8 cellular contexts compared by ENCODE assay signal in the genomic region with DNA sequence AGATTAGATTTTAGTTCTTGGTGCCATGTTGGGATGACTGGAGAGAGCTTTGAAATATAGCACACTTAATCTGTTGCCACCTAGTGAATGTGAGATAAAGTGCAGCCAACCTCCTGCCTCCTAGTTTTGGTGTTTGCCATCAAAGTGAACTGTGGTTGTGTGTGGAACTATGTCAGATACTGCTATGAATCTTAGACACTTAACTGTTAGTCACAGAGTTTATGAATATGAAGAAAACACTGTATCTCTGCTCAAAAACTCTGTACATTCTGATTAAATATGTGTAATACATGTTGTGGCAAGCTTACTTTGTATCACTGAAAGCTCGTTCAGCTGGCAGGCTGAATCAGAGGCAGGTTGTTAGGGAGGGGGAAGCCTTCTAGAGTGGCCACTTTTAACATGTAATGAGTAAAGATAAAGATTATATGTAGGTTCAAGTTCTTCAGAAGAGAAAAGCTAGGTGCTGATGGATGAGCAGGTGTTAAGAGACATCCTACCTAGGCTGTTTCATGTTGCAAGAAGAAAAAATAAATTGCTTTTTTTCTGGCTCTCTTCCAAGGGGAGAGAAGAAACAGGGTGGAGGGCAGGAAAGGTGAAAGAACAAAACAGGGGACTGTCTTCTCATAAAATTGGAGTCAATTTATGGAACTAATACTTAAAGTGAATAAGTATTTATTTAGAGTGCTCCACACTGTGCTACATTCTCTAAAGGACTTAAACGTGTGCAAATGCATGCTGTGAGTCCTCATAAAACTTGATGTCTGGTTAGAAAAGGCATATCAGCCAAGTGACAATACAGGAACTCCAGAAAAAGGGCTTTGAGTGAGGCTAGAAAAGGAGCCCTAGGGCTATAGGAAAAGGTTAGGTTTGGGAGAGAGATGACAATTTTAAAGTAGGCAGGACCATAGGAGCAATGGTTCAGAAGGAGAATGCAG. TPM values are rescaled to one million over a fixed set of nuclear protein-coding genes. Genes with fewer than 3 reads are reported as not detected.
DNase-seq lines count a peak whose midpoint lies in the region; ATAC-seq and TF ChIP-seq lines count a peak whose summit lies in the region.

No MANE protein-coding gene starts in this region.

- intact Hi-C loops in dorsolateral prefrontal cortex (cut with DNase I) = no loop called here

- peaks cover 0 to 15% (median 0%) of the 10 kb centered on the region in 45 donors for H3K27me3 ChIP-seq in dorsolateral prefrontal cortex
- H3K27me3 ChIP-seq in parathyroid adenoma (ENCODE audit: control insufficient read depth, insufficient read depth, low read length) = no peaks in the 10 kb centered on the region

- no peaks in the 10 kb centered on the region for H3K36me3 ChIP-seq in parathyroid adenoma (ENCODE audit: control insufficient read depth, insufficient read depth, low read length)

- peak overlapping the region; percentile 31 for H2AFZ ChIP-seq in parathyroid adenoma

- no peaks in the 10 kb centered on the region for H3K9me3 ChIP-seq in parathyroid adenoma (ENCODE audit: control insufficient read depth, low read length)

- no peak overlapping the region for H3K4me2 ChIP-seq in parathyroid adenoma (ENCODE audit: low read length)

- H3K9ac ChIP-seq in parathyroid adenoma = no peak overlapping the region

- H3K4me3 ChIP-seq in dorsolateral prefrontal cortex (no peak overlapping the region), parathyroid adenoma (ENCODE audit: low read depth, low read length) (no peak overlapping the region)

- POLR2A ChIA-PET in GM10248 (lab: Yijun Ruan, JAX) = no interaction called here

- DNase-seq in A172 (ENCODE audit: low spot score) (peak; percentile 72), GM10248 (ENCODE audit: extremely low spot score) (no peak), NCI-H2227 (lab: John Stamatoyannopoulos, UW; ENCODE audit: unreplicated experiment) (peak; percentile 95), dorsolateral prefrontal cortex (no peak), cerebellar nuclear complex (lab: John Stamatoyannopoulos, UW) (no peak), COLO668 (lab: John Stamatoyannopoulos, UW; ENCODE audit: unreplicated experiment) (no peak)

- H3K4me1 ChIP-seq in parathyroid adenoma = no peaks in the 10 kb centered on the region

- CTCF ChIA-PET in GM10248 (lab: Yijun Ruan, JAX) = interaction anchor here (0.6 to 2.0 kb wide), 7 partner anchors 8 to 145 kb away, joined by 3 to 5 read pairs (median 3); no protein-coding TSS in a partner anchor

- H3K79me2 ChIP-seq in parathyroid adenoma = no peaks in the 10 kb centered on the region

- TF ChIP-seq CTCF in GM10248 (IDR thresholded peaks at IDR 0.05; ENCODE audit: control extremely low read depth, extremely low read depth, low read depth, missing control alignments) (peak; percentile 39), dorsolateral prefrontal cortex (IDR thresholded peaks at IDR 0.05 in 54 of 56, conservative IDR thresholded peaks at IDR 0.05 in 2 of 56; ENCODE audit: low read depth in 1 of 56, partially characterized antibody in 56 of 56) (peak in 29 of 56 donors; percentile 7 to 46 (median 26)), parathyroid adenoma (IDR thresholded peaks at IDR 0.05) (peak; percentile 65)

- H3K27ac ChIP-seq in dorsolateral prefrontal cortex (no peak overlapping the region), parathyroid adenoma (no peak overlapping the region)

- ATAC-seq in GM21381 (IDR thresholded peaks at IDR 0.05; ENCODE audit: unreplicated experiment) = no peak

RNA-seq across cellular contexts. Expression of a gene that starts 14.1 kb away (rescaled TPM):
- total RNA-seq in A172 (2014; rRNA removed; shearing (Covaris generic)) = 133 and 151 TPM in 2 replicates
- total RNA-seq in dorsolateral prefrontal cortex = 10 to 100 TPM in 119 of 120 experiments, 1 to 10 TPM in 1; 8.8 to 99.3 (median 36.8) TPM

Comparison
In these comparisons a context has a peak if more than half of its experiments do, and no peak if none do; other contexts are left out.
1. DNase-seq: peak in A172 (single experiment) and NCI-H2227 (single experiment); none in GM10248 (single experiment), dorsolateral prefrontal cortex (0 of 10), cerebellar nuclear complex (0 of 2) and COLO668 (single experiment).
2. Peak in every context shown above with its lines, with median percentiles within 50 percentile points of each other: CTCF ChIP-seq.